Comparison of ENCODE assay signal across 1 cellular context in the genomic region with DNA sequence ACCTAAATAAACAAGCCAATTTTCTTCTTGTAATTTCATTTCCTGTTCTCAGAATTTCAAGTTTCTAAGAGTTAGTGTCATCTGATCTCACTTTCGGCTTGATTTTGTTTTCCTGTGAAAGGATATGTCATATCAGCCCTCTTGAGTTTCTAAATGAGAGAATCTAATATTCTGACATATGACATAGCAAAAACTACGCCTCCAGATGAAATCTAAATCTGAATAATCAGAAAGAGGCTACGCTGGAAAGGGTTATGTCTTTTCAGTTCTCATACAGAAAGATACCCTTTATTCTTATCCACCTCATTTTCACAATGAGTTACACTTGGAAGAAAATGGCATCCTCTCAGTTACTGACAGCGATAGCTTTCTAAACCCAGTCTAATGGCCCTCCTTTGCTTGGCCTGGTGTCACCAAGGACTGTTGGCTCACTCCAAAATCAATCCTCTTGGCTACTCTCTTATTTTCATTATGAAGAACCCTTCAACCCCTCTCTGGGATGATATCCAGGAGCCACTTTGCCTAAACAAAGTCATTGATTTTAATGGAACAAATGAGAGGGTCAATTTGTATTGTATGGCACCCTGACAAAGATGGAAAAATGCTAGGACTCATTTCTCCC.
TF ChIP-seq lines count a peak whose summit lies in the region.

No MANE protein-coding gene starts in this region.

TF ChIP-seq in GM23338, 12 proteins besides CTCF, POLR2A, EP300 and RAD21 (continued from another document):
- TF ChIP-seq ETS1 (IDR thresholded peaks at IDR 0.05) = no peak
- no peak for TF ChIP-seq EZH2phosphoT487 (IDR thresholded peaks at IDR 0.05; ENCODE audit: unreplicated experiment)
- TF ChIP-seq EZH2 (IDR thresholded peaks at IDR 0.05; ENCODE audit: low read depth, unreplicated experiment) = no peak
- no peak for TF ChIP-seq CREB1 (CRISPR knock-in tag; IDR thresholded peaks at IDR 0.05; ENCODE audit: low read depth)
- no peak for TF ChIP-seq ZNF462 (CRISPR knock-in tag; IDR thresholded peaks at IDR 0.05)
TF ChIP-seq in GM23338: peak in this region for 0.
